Comparison of ENCODE assay signal across 25 cellular contexts in the genomic region with DNA sequence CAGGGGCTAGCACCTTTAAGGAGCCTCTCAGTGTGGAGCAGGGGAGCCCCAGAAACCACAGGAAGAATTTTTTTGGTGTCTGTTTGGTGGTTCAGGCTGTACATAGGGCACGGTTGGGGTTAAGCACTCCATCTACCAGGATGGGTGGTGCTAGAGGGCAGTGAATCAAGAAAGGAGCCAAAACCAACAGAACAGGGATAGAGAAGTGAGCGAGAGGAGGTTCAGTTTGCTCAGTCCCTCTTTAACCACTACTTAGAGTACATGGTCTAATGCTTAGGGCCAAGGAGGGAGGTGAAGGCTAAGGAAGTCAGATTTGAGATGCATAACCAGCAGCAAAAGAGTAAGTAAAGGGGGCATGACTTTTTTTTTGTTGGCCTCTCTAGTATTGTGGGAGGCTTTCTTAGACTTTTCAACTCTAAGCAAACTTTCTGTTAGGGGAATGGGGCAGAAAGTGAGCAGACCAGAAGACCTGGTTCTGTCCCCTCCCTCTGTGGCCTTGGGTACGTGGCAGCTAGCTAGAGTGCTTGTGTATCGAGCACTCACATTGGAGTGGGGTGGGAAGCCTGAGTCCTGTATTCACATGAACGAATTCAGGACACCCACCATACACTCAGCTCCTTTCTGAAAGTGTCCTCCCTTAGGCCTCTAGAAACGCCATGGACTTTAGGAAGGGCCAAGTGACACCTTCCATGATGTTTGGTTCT. TPM values are rescaled to one million over a fixed set of nuclear protein-coding genes. Genes with fewer than 3 reads are reported as not detected.
DNase-seq lines count a peak whose midpoint lies in the region; ATAC-seq and TF ChIP-seq lines count a peak whose summit lies in the region.
"Had no signal": no experiment of that assay in that cellular context is flagged by ENCODE, and none has a peak within 500 bp of the region (broad histone marks: within the 10 kb centered on the region; RNA-seq: fewer than 3 reads in every experiment).

No MANE protein-coding gene starts in this region.

- peaks cover 12 to 67% of the 10 kb centered on the region in 2 experiments for H3K36me3 ChIP-seq in HEK293 (ENCODE audit: control insufficient read depth in 2 of 2, insufficient read depth in 1 of 2, low read length in 2 of 2)

- no peak overlapping the region for H3K27ac ChIP-seq in HEK293 (ENCODE audit: extremely low read depth, low read depth, low read length)
- H3K27ac ChIP-seq: HL-60, PC-9, RWPE1 had no signal

- DNase-seq in activated naive CD4-positive, alpha-beta T cell treated with Interleukin-2 at 50 U/mL for 16 hours: no peak
- DNase-seq in left lobe of liver (ENCODE audit: low spot score) (no peak), activated gamma-delta T cell treated with Interleukin-2 at 50 U/mL for 16 hours (no peak)
- no peak for DNase-seq in stimulated activated effector memory CD8-positive, alpha-beta T cell treated with anti-CD3 and anti-CD28 coated beads, Interleukin-12 subunit alpha, Interleukin-12 subunit beta, amount 100 ng/mL, for 72 hours (ENCODE audit: low spot score in 2 of 2)
- DNase-seq: BE2C; Calu3; CD4-positive, CD25-positive, alpha-beta regulatory T cell; Karpas-422; NCI-H1048; NCI-H1436; NCI-H1930; NCI-H345; NCI-H524 treated with DMSO at 0.1 percent for 48 hours; PC-9; SIG-M5 had no signal

- POLR2A ChIA-PET in HEK293 (lab: Yijun Ruan, JAX): no interaction called here

- peak; percentile 68 for ATAC-seq in left lobe of liver
- ATAC-seq in stimulated activated effector memory CD8-positive, alpha-beta T cell treated with anti-CD3 and anti-CD28 coated beads, Interleukin-12 subunit alpha, Interleukin-12 subunit beta, amount 100 ng/mL, for 72 hours: no peak
- no peak for ATAC-seq in HG03469 (IDR thresholded peaks at IDR 0.05; ENCODE audit: unreplicated experiment)
- ATAC-seq in HG02981 (IDR thresholded peaks at IDR 0.05; ENCODE audit: unreplicated experiment): no peak
- ATAC-seq: GM12878 had no signal

- peaks cover 2% of the 10 kb centered on the region for H3K4me1 Mint-ChIP-seq in activated naive CD4-positive, alpha-beta T cell treated with anti-CD3 and anti-CD28 coated beads, Interleukin-2, amount 50 U/mL, for 24 hours
- H3K4me1 Mint-ChIP-seq in stimulated activated effector memory CD8-positive, alpha-beta T cell treated with anti-CD3 and anti-CD28 coated beads, Interleukin-12 subunit alpha, Interleukin-12 subunit beta, amount 100 ng/mL, for 72 hours: peaks cover under 1% of the 10 kb centered on the region

- H3K4me3 Mint-ChIP-seq in activated naive CD4-positive, alpha-beta T cell treated with anti-CD3 and anti-CD28 coated beads, Interleukin-2, amount 50 U/mL, for 24 hours: no peak overlapping the region
- H3K4me3 Mint-ChIP-seq in stimulated activated effector memory CD8-positive, alpha-beta T cell treated with anti-CD3 and anti-CD28 coated beads, Interleukin-12 subunit alpha, Interleukin-12 subunit beta, amount 100 ng/mL, for 72 hours: no peak overlapping the region
- H3K4me3 Mint-ChIP-seq: CD4-positive, CD25-positive, alpha-beta regulatory T cell; IgD-negative memory B cell had no signal

- no peak overlapping the region for H3K4me3 ChIP-seq in HEK293 (ENCODE audit: low read depth, low read length)
- H3K4me3 ChIP-seq: GM12878, PC-9 had no signal

- TF ChIP-seq CTCF in HEK293 (tag by site-specific recombination; IDR thresholded peaks at IDR 0.05): no peak

- CTCF ChIA-PET in HEK293 (lab: Yijun Ruan, JAX): interaction anchor here (2.2 kb wide), 1 partner anchor 192 kb away, joined by 8 read pairs; the partner anchor contains the start of gene AAAS

- H3K9me3 ChIP-seq in HEK293 (ENCODE audit: control insufficient read depth, insufficient read depth, low read depth, low read length): no peaks in the 10 kb centered on the region
- H3K9me3 ChIP-seq: BE2C had no signal

- no peaks in the 10 kb centered on the region for H3K27me3 Mint-ChIP-seq in activated naive CD4-positive, alpha-beta T cell treated with anti-CD3 and anti-CD28 coated beads, Interleukin-2, amount 50 U/mL, for 24 hours
- H3K27me3 Mint-ChIP-seq: CD4-positive, CD25-positive, alpha-beta regulatory T cell; IgD-negative memory B cell had no signal

- H3K9me3 Mint-ChIP-seq in activated naive CD4-positive, alpha-beta T cell treated with anti-CD3 and anti-CD28 coated beads, Interleukin-2, amount 50 U/mL, for 24 hours: no peaks in the 10 kb centered on the region
- no peaks in the 10 kb centered on the region for H3K9me3 Mint-ChIP-seq in stimulated activated effector memory CD8-positive, alpha-beta T cell treated with anti-CD3 and anti-CD28 coated beads, Interleukin-12 subunit alpha, Interleukin-12 subunit beta, amount 100 ng/mL, for 72 hours
- H3K9me3 Mint-ChIP-seq: CD4-positive, CD25-positive, alpha-beta regulatory T cell; IgD-negative memory B cell had no signal

- H3K4me1 ChIP-seq in HEK293 (ENCODE audit: control insufficient read depth, insufficient read depth, low read length): no peaks in the 10 kb centered on the region
- H3K4me1 ChIP-seq: BE2C had no signal

- peak overlapping the region; percentile 67 for H3K27ac Mint-ChIP-seq in activated naive CD4-positive, alpha-beta T cell treated with anti-CD3 and anti-CD28 coated beads, Interleukin-2, amount 50 U/mL, for 24 hours
- peak overlapping the region; percentile 32 for H3K27ac Mint-ChIP-seq in stimulated activated effector memory CD8-positive, alpha-beta T cell treated with anti-CD3 and anti-CD28 coated beads, Interleukin-12 subunit alpha, Interleukin-12 subunit beta, amount 100 ng/mL, for 72 hours
- H3K27ac Mint-ChIP-seq: IgD-negative memory B cell had no signal

- peaks cover 4% of the 10 kb centered on the region for H3K36me3 Mint-ChIP-seq in activated naive CD4-positive, alpha-beta T cell treated with anti-CD3 and anti-CD28 coated beads, Interleukin-2, amount 50 U/mL, for 24 hours
- peaks cover 65% of the 10 kb centered on the region for H3K36me3 Mint-ChIP-seq in stimulated activated effector memory CD8-positive, alpha-beta T cell treated with anti-CD3 and anti-CD28 coated beads, Interleukin-12 subunit alpha, Interleukin-12 subunit beta, amount 100 ng/mL, for 72 hours

TF ChIP-seq in HEK293, 187 proteins besides CTCF, POLR2A, EP300 and RAD21:
- TF ChIP-seq IKZF3 (tag by site-specific recombination; IDR thresholded peaks at IDR 0.05): no peak
- 0 out of 2 replicates have a peak, but pooled peaks have one; percentile 9 for TF ChIP-seq PRDM1 (tag by site-specific recombination; IDR thresholded peaks at IDR 0.05)

RNA-seq across cellular contexts. Expression of gene NPFF, which starts 6.6 kb away (rescaled TPM):
- total RNA-seq in left lobe of liver: not detected
- total RNA-seq: Calu3; CD4-positive, CD25-positive, alpha-beta regulatory T cell; H1; MCF 10A; PC-9 had no signal

RNA-seq across cellular contexts. Expression of gene TARBP2, which starts 12.8 kb away (rescaled TPM):
- 22.3 TPM for total RNA-seq in left lobe of liver

RNA-seq across cellular contexts. Expression of gene MAP3K12, which starts 14.6 kb away (rescaled TPM):
- 1.4 TPM for total RNA-seq in left lobe of liver
